ENCODE assay signal across 11 cellular contexts in genomic region chr14:60646202-60646886, GRCh38. TPM values are rescaled to one million over a fixed set of nuclear protein-coding genes. Genes with fewer than 3 reads are reported as not detected.
DNase-seq lines count a peak whose midpoint lies in the region; ATAC-seq and TF ChIP-seq lines count a peak whose summit lies in the region.
"Had no signal": no experiment of that assay in that cellular context is flagged by ENCODE, and none has a peak within 500 bp of the region (broad histone marks: within the 10 kb centered on the region; RNA-seq: fewer than 3 reads in every experiment).

No MANE protein-coding gene starts in this region.

- no peak for TF ChIP-seq POLR2A in GM18505 (IDR thresholded peaks at IDR 0.05; ENCODE audit: borderline replicate concordance, extremely low read depth, insufficient read depth, insufficient read length)

- H3K27me3 Mint-ChIP-seq in chondrocyte (ENCODE audit: low read depth) = no peaks in the 10 kb centered on the region
- no peaks in the 10 kb centered on the region for H3K27me3 Mint-ChIP-seq in osteocyte (ENCODE audit: unreplicated experiment)

- peak overlapping the region; percentile 98 for H3K27ac Mint-ChIP-seq in chondrocyte (ENCODE audit: unreplicated experiment)
- peak overlapping the region; percentile 99 for H3K27ac Mint-ChIP-seq in osteocyte (ENCODE audit: unreplicated experiment)
- H3K27ac Mint-ChIP-seq: stimulated activated naive CD8-positive, alpha-beta T cell treated with anti-CD3 and anti-CD28 coated beads, Interleukin-15, Interleukin-2, amounts not matched to agents 100 ng/mL and 50 ng/mL, for 24 hours had no signal

- no peak for TF ChIP-seq CTCF in chondrocyte (IDR thresholded peaks at IDR 0.05)
- no peak for TF ChIP-seq CTCF in osteocyte (IDR thresholded peaks at IDR 0.05)

- H3K9me3 Mint-ChIP-seq in chondrocyte (ENCODE audit: low read depth) (no peaks in the 10 kb centered on the region), osteocyte (ENCODE audit: unreplicated experiment) (no peaks in the 10 kb centered on the region)
- H3K9me3 Mint-ChIP-seq: stimulated activated naive CD8-positive, alpha-beta T cell treated with anti-CD3 and anti-CD28 coated beads, Interleukin-15, Interleukin-2, amounts not matched to agents 100 ng/mL and 50 ng/mL, for 24 hours had no signal

- H3K36me3 Mint-ChIP-seq in chondrocyte (ENCODE audit: low read depth) (peaks cover 62% of the 10 kb centered on the region), osteocyte (ENCODE audit: unreplicated experiment) (peaks cover 67% of the 10 kb centered on the region)

- peak overlapping the region; percentile 98 for H3K4me3 Mint-ChIP-seq in chondrocyte (ENCODE audit: unreplicated experiment)
- H3K4me3 Mint-ChIP-seq in osteocyte (ENCODE audit: unreplicated experiment) = peak overlapping the region; percentile 99

- no peak for ATAC-seq in HG02623 (IDR thresholded peaks at IDR 0.05; ENCODE audit: unreplicated experiment)
- no peak for ATAC-seq in GM18505 (IDR thresholded peaks at IDR 0.05; ENCODE audit: unreplicated experiment)

- DNase-seq in H4 (ENCODE audit: low spot score) (peak; percentile 39), NCI-H1694 treated with DMSO at 0.1 percent for 48 hours (lab: John Stamatoyannopoulos, UW) (peak; percentile 56), chondrocyte (ENCODE audit: low spot score) (no peak), osteocyte (ENCODE audit: extremely low spot score, unreplicated experiment) (no peak), NCI-H2196 treated with DMSO at 0.1 percent for 48 hours (lab: John Stamatoyannopoulos, UW; ENCODE audit: unreplicated experiment) (no peak), mucosa of gallbladder (ENCODE audit: low spot score) (no peak)
- DNase-seq: foreskin keratinocyte, GOT3 had no signal

- peaks cover 59% of the 10 kb centered on the region for H3K4me1 Mint-ChIP-seq in chondrocyte (ENCODE audit: low read depth)
- peaks cover 38% of the 10 kb centered on the region for H3K4me1 Mint-ChIP-seq in osteocyte (ENCODE audit: unreplicated experiment)

RNA-seq across cellular contexts. Expression of gene SIX1, which starts 2.9 kb away (rescaled TPM):
- 18.4 and 23.3 TPM in 2 replicates for total RNA-seq in H4 (2014; rRNA removed; shearing (Covaris generic))
- total RNA-seq in chondrocyte (92.0 to 204 TPM (median 94.6 TPM) in 3 replicates), osteocyte (339 and 340 TPM in 2 replicates), mucosa of gallbladder (not detected)
- total RNA-seq: foreskin keratinocyte had no signal

Comparison
In these comparisons a context has a peak if more than half of its experiments do, and no peak if none do; other contexts are left out.
1. DNase-seq: peak in H4 (single experiment) and NCI-H1694 treated with DMSO at 0.1 percent for 48 hours (single experiment); none in chondrocyte (single experiment), osteocyte (single experiment), NCI-H2196 treated with DMSO at 0.1 percent for 48 hours (single experiment) and mucosa of gallbladder (single experiment).
2. RNA of gene SIX1, which starts 2.9 kb away (total RNA-seq): 339 to 340 TPM in osteocyte, 92.0 to 204 TPM in chondrocyte and 18.4 to 23.3 TPM in H4; not detected in mucosa of gallbladder (single experiment); every median in the first group is over 10 times any median in the second.